8 cellular contexts compared by ENCODE assay signal in the genomic region with DNA sequence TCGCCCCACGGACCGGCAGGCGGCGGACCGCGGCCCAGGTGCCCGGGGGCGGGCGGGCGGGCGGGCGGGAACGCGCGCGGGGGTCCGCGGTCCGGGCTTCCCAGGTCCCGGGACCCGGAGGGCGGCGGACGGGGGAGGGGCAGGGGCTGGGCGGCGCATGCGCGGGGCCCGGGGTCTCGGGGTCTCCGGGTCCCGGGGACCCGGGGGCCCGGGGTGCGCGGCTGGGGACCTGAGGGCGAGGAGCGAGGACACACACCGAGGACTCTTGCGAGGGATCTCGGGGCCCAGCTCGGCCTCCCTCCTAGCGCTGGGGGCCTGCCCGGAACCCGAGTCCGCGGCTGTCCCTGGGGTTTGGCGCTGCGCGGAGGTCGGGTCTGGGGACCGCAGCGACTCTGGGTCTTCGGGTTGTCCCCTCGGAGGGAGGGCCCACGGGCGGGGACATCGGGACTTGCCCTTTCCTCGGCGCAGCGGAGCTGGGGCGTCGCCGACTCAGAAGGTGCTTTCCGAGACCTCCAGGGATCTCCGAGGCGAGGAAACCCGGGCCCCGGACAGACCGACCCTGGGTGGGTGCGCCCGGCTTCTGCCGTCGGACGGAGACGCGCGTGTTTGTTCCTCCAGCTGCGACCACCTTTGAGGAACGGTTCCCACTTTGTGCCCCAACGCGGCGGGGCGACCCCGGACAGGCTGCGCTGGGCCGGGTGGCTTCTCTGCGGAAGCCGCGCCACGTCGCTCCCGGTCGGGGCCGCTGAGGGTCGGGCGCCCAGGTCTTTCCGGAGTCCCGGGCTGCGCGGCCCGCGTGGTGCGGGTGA. TPM values are rescaled to one million over a fixed set of nuclear protein-coding genes. Genes with fewer than 3 reads are reported as not detected.
DNase-seq lines count a peak whose midpoint lies in the region; ATAC-seq and TF ChIP-seq lines count a peak whose summit lies in the region.

No MANE protein-coding gene starts in this region.

- CTCF ChIA-PET in activated CD8-positive, alpha-beta memory T cell treated with anti-CD3 and anti-CD28 coated beads, Interleukin-2, amount 10 ng/mL, durations not matched to agents 7 days and 5 days (lab: Charles Lee), result interaction anchor here (0.5 to 2.2 kb wide), 5 partner anchors 20 to 135 kb away, joined by 3 to 7 read pairs (median 3); partner anchors contain the start of gene CDPF1

- H3K27me3 ChIP-seq in stomach smooth muscle (ENCODE audit: control insufficient read depth in 1 of 2, insufficient read depth in 2 of 2, low read length in 2 of 2), result no peaks in the 10 kb centered on the region

- H3K36me3 ChIP-seq in KOPT-K1 (ENCODE audit: insufficient read depth, low read length), result no peaks in the 10 kb centered on the region
- no peaks in the 10 kb centered on the region for H3K36me3 ChIP-seq in stomach smooth muscle (ENCODE audit: control insufficient read depth in 2 of 2, insufficient read depth in 2 of 2, low read length in 2 of 2)

- peak overlapping the region; percentile 74 for H3K27ac Mint-ChIP-seq in activated CD8-positive, alpha-beta memory T cell treated with anti-CD3 and anti-CD28 coated beads, Interleukin-2, amount 10 ng/mL, durations not matched to agents 7 days and 5 days
- peak overlapping the region in 5 of 10 donors; percentile 34 to 92 (median 48) for H3K27ac Mint-ChIP-seq in naive thymus-derived CD8-positive, alpha-beta T cell

- H3K4me3 ChIP-seq in epithelial cell of esophagus (ENCODE audit: low read length) (peak overlapping the region; percentile 70), stomach smooth muscle (ENCODE audit: low read length in 2 of 2) (peak overlapping the region; percentile 76 to 84)

- H3K9me3 Mint-ChIP-seq in activated CD8-positive, alpha-beta memory T cell treated with anti-CD3 and anti-CD28 coated beads, Interleukin-2, amount 10 ng/mL, durations not matched to agents 7 days and 5 days (ENCODE audit: low read depth), result no peaks in the 10 kb centered on the region
- no peaks in the 10 kb centered on the region for H3K9me3 Mint-ChIP-seq in naive thymus-derived CD8-positive, alpha-beta T cell

- peaks cover 34% of the 10 kb centered on the region for H3K27me3 Mint-ChIP-seq in activated CD8-positive, alpha-beta memory T cell treated with anti-CD3 and anti-CD28 coated beads, Interleukin-2, amount 10 ng/mL, durations not matched to agents 7 days and 5 days
- H3K27me3 Mint-ChIP-seq in naive thymus-derived CD8-positive, alpha-beta T cell, result no peaks in the 10 kb centered on the region

- POLR2A ChIA-PET in naive thymus-derived CD8-positive, alpha-beta T cell (lab: Charles Lee), result interaction anchor here (0.6 to 1.4 kb wide), 5 partner anchors 15 to 606 kb away, joined by 3 to 7 read pairs (median 4); partner anchors contain the start of gene CDPF1

- peak overlapping the region; percentile 30 for H3K27ac ChIP-seq in KOPT-K1 (ENCODE audit: low read depth, low read length, poor library complexity, severe bottlenecking)
- peak overlapping the region; percentile 69 for H3K27ac ChIP-seq in stomach smooth muscle (ENCODE audit: low read length)

- H3K9ac ChIP-seq in stomach smooth muscle (ENCODE audit: low read length in 2 of 2), result peak overlapping the region; percentile 68 to 80

- ATAC-seq in GM21529 (IDR thresholded peaks at IDR 0.05; ENCODE audit: unreplicated experiment), result peak; percentile 21
- peak; percentile 34 for ATAC-seq in activated CD8-positive, alpha-beta memory T cell treated with anti-CD3 and anti-CD28 coated beads, Interleukin-2, amount 10 ng/mL, durations not matched to agents 7 days and 5 days
- ATAC-seq in naive thymus-derived CD8-positive, alpha-beta T cell, result peak; percentile 29 to 38

- peaks cover 17% of the 10 kb centered on the region for H3K36me3 Mint-ChIP-seq in activated CD8-positive, alpha-beta memory T cell treated with anti-CD3 and anti-CD28 coated beads, Interleukin-2, amount 10 ng/mL, durations not matched to agents 7 days and 5 days
- peaks cover 0 to 8% (median 0%) of the 10 kb centered on the region in 3 donors for H3K36me3 Mint-ChIP-seq in naive thymus-derived CD8-positive, alpha-beta T cell

- H3K4me1 Mint-ChIP-seq in activated CD8-positive, alpha-beta memory T cell treated with anti-CD3 and anti-CD28 coated beads, Interleukin-2, amount 10 ng/mL, durations not matched to agents 7 days and 5 days, result peaks cover 20% of the 10 kb centered on the region
- H3K4me1 Mint-ChIP-seq in naive thymus-derived CD8-positive, alpha-beta T cell, result peaks cover 13 to 28% (median 23%) of the 10 kb centered on the region in 4 donors

- DNase-seq in COLO668 (lab: John Stamatoyannopoulos, UW; ENCODE audit: unreplicated experiment), result peak; percentile 53
- peak; percentile 72 for DNase-seq in activated CD8-positive, alpha-beta memory T cell treated with anti-CD3 and anti-CD28 coated beads, Interleukin-2, amount 10 ng/mL, durations not matched to agents 7 days and 5 days
- DNase-seq in epithelial cell of esophagus (ENCODE audit: low read depth), result no peak
- peak; percentile 16 to 70 (median 51) for DNase-seq in naive thymus-derived CD8-positive, alpha-beta T cell
- DNase-seq in NCI-H226, result no peak

- H3K4me3 Mint-ChIP-seq in activated CD8-positive, alpha-beta memory T cell treated with anti-CD3 and anti-CD28 coated beads, Interleukin-2, amount 10 ng/mL, durations not matched to agents 7 days and 5 days, result peak overlapping the region; percentile 77
- H3K4me3 Mint-ChIP-seq in naive thymus-derived CD8-positive, alpha-beta T cell, result peak overlapping the region; percentile 72 to 88 (median 78)

- TF ChIP-seq CTCF in epithelial cell of esophagus (IDR thresholded peaks at IDR 0.05; ENCODE audit: insufficient read depth, low read depth, low read length, missing control alignments), result no peak

- H3K9me3 ChIP-seq in KOPT-K1 (ENCODE audit: insufficient read depth, low read length, poor library complexity, severe bottlenecking) (no peaks in the 10 kb centered on the region), stomach smooth muscle (ENCODE audit: control insufficient read depth in 2 of 2, low read length in 2 of 2) (no peaks in the 10 kb centered on the region)

- peaks cover 33% of the 10 kb centered on the region for H3K4me1 ChIP-seq in stomach smooth muscle (ENCODE audit: control insufficient read depth, insufficient read depth, low read length)

RNA-seq across cellular contexts. Expression of gene PPARA, which starts 0.5 kb away (rescaled TPM):
- total RNA-seq in activated CD8-positive, alpha-beta memory T cell treated with anti-CD3 and anti-CD28 coated beads, Interleukin-2, amount 10 ng/mL, durations not matched to agents 7 days and 5 days, result 10 to 100 TPM; 16.0 to 22.6 TPM
- total RNA-seq in naive thymus-derived CD8-positive, alpha-beta T cell, result 10 to 100 TPM; 18.4 to 22.6 TPM
- polyA plus RNA-seq in naive thymus-derived CD8-positive, alpha-beta T cell, result 1 to 10 TPM; 3.5 to 3.7 (median 3.7) TPM

Comparison
In these comparisons a context has a peak if more than half of its experiments do, and no peak if none do; other contexts are left out.
1. DNase-seq: peak in COLO668 (single experiment), activated CD8-positive, alpha-beta memory T cell treated with anti-CD3 and anti-CD28 coated beads, Interleukin-2, amount 10 ng/mL, durations not matched to agents 7 days and 5 days (single experiment) and naive thymus-derived CD8-positive, alpha-beta T cell (10 of 10); none in epithelial cell of esophagus (single experiment) and NCI-H226 (single experiment).
2. Peak in every context shown above with its lines, with median percentiles within 50 percentile points of each other: ATAC-seq.